ENCODE assay signal across 14 cellular contexts in genomic region chr7:111081553-111081952, GRCh38. TPM values are rescaled to one million over a fixed set of nuclear protein-coding genes. Genes with fewer than 3 reads are reported as not detected.
DNase-seq lines count a peak whose midpoint lies in the region; TF ChIP-seq lines count a peak whose summit lies in the region.
"Had no signal": no experiment of that assay in that cellular context is flagged by ENCODE, and none has a peak within 500 bp of the region (broad histone marks: within the 10 kb centered on the region; RNA-seq: fewer than 3 reads in every experiment).

No MANE protein-coding gene starts in this region.

- no peak for TF ChIP-seq POLR2A in thyroid gland (IDR thresholded peaks at IDR 0.05)

- no peaks in the 10 kb centered on the region for H3K36me3 Mint-ChIP-seq in activated naive CD4-positive, alpha-beta T cell treated with anti-CD3 and anti-CD28 coated beads, Interleukin-2, amount 50 U/mL, for 24 hours
- H3K36me3 Mint-ChIP-seq in T-helper 1 cell treated with Interleukin-12 subunit alpha and Interleukin-12 subunit beta and Interleukin-4 antibody, amounts not matched to agents 30 μg/mL and 1 μg/mL, for 36 hours (ENCODE audit: low read depth), result peaks cover 9% of the 10 kb centered on the region

- H3K27ac ChIP-seq in dorsolateral prefrontal cortex (peak overlapping the region in 22 of 59 donors; percentile 1 to 74 (median 28)), thyroid gland (peak overlapping the region in 2 of 3 donors; percentile 61 to 76)
- H3K27ac ChIP-seq: esophagus muscularis mucosa had no signal

- H3K4me3 ChIP-seq in dorsolateral prefrontal cortex, result peak overlapping the region in 31 of 59 donors; percentile 2 to 52 (median 26)
- H3K4me3 ChIP-seq in thyroid gland (replicated peaks in 1 of 3), result no peak overlapping the region
- H3K4me3 ChIP-seq: esophagus muscularis mucosa had no signal

- H3K9me3 Mint-ChIP-seq in activated naive CD4-positive, alpha-beta T cell treated with anti-CD3 and anti-CD28 coated beads, Interleukin-2, amount 50 U/mL, for 24 hours, result no peaks in the 10 kb centered on the region
- peaks cover 5% of the 10 kb centered on the region for H3K9me3 Mint-ChIP-seq in T-helper 1 cell treated with Interleukin-12 subunit alpha and Interleukin-12 subunit beta and Interleukin-4 antibody, amounts not matched to agents 30 μg/mL and 1 μg/mL, for 36 hours

- WGBS in thyroid gland, 2 donors, result 91 to 92% methylated on average over 3 of the region's 3 CpGs

- H3K27me3 Mint-ChIP-seq in activated naive CD4-positive, alpha-beta T cell treated with anti-CD3 and anti-CD28 coated beads, Interleukin-2, amount 50 U/mL, for 24 hours, result no peaks in the 10 kb centered on the region
- H3K27me3 Mint-ChIP-seq in T-helper 1 cell treated with Interleukin-12 subunit alpha and Interleukin-12 subunit beta and Interleukin-4 antibody, amounts not matched to agents 30 μg/mL and 1 μg/mL, for 36 hours (ENCODE audit: low read depth), result no peaks in the 10 kb centered on the region

- H3K9me3 ChIP-seq in thyroid gland, result no peaks in the 10 kb centered on the region
- H3K9me3 ChIP-seq: esophagus muscularis mucosa had no signal

- intact Hi-C loops in dorsolateral prefrontal cortex (cut with DNase I) (no loop called here), thyroid gland (cut with DNase I) (no loop called here)

- no peak for DNase-seq in activated naive CD4-positive, alpha-beta T cell treated with anti-CD3 and anti-CD28 coated beads, Interleukin-2, amount 50 U/mL, for 16 hours
- DNase-seq in dorsolateral prefrontal cortex, result no peak
- no peak for DNase-seq in thyroid gland
- no peak for DNase-seq in midbrain (lab: John Stamatoyannopoulos, UW)
- no peak for DNase-seq in NCI-H2171 treated with DMSO at 0.1 percent for 48 hours (lab: John Stamatoyannopoulos, UW)
- no peak for DNase-seq in NCI-H146 treated with DMSO at 0.1 percent for 48 hours (lab: John Stamatoyannopoulos, UW; ENCODE audit: unreplicated experiment)
- DNase-seq: Karpas-422, NCI-H1436, NCI-H345, retina, substantia nigra had no signal

- H3K4me1 ChIP-seq in thyroid gland, result peaks cover 27 to 35% of the 10 kb centered on the region in 2 donors
- H3K4me1 ChIP-seq: esophagus muscularis mucosa had no signal

- H3K4me1 Mint-ChIP-seq in activated naive CD4-positive, alpha-beta T cell treated with anti-CD3 and anti-CD28 coated beads, Interleukin-2, amount 50 U/mL, for 24 hours, result peaks cover 75% of the 10 kb centered on the region
- H3K4me1 Mint-ChIP-seq in T-helper 1 cell treated with Interleukin-12 subunit alpha and Interleukin-12 subunit beta and Interleukin-4 antibody, amounts not matched to agents 30 μg/mL and 1 μg/mL, for 36 hours (ENCODE audit: low read depth), result peaks cover 59% of the 10 kb centered on the region

- TF ChIP-seq CTCF in dorsolateral prefrontal cortex (IDR thresholded peaks at IDR 0.05 in 54 of 56, conservative IDR thresholded peaks at IDR 0.05 in 2 of 56; ENCODE audit: low read depth in 1 of 56, partially characterized antibody in 56 of 56), result no peak
- TF ChIP-seq CTCF in thyroid gland (IDR thresholded peaks at IDR 0.05), result no peak

- H3K27me3 ChIP-seq in dorsolateral prefrontal cortex (no peaks in the 10 kb centered on the region), thyroid gland (no peaks in the 10 kb centered on the region)
- H3K27me3 ChIP-seq: esophagus muscularis mucosa had no signal

- peak overlapping the region; percentile 68 for H3K4me3 Mint-ChIP-seq in activated naive CD4-positive, alpha-beta T cell treated with anti-CD3 and anti-CD28 coated beads, Interleukin-2, amount 50 U/mL, for 24 hours
- peak overlapping the region; percentile 41 for H3K4me3 Mint-ChIP-seq in T-helper 1 cell treated with Interleukin-12 subunit alpha and Interleukin-12 subunit beta and Interleukin-4 antibody, amounts not matched to agents 30 μg/mL and 1 μg/mL, for 36 hours

- no peaks in the 10 kb centered on the region for H3K36me3 ChIP-seq in thyroid gland
- H3K36me3 ChIP-seq: esophagus muscularis mucosa had no signal

- H3K27ac Mint-ChIP-seq in activated naive CD4-positive, alpha-beta T cell treated with anti-CD3 and anti-CD28 coated beads, Interleukin-2, amount 50 U/mL, for 24 hours, result peak overlapping the region; percentile 97
- peak overlapping the region; percentile 85 for H3K27ac Mint-ChIP-seq in T-helper 1 cell treated with Interleukin-12 subunit alpha and Interleukin-12 subunit beta and Interleukin-4 antibody, amounts not matched to agents 30 μg/mL and 1 μg/mL, for 36 hours

RNA-seq across cellular contexts. Expression of gene LRRN3, which starts 9.4 kb away (rescaled TPM):
- total RNA-seq in dorsolateral prefrontal cortex (10 to 100 TPM; 12.6 to 47.0 (median 31.6) TPM), thyroid gland (10 to 100 TPM in 2 of 4 donors, 1 to 10 TPM in 2; 5.9 to 15.9 (median 9.7) TPM)

Comparison
In these comparisons a context has a peak if more than half of its experiments do, and no peak if none do; other contexts are left out.
1. H3K4me3 ChIP-seq: peak in dorsolateral prefrontal cortex (31 of 59); none in thyroid gland (0 of 3).